Comparison of ENCODE assay signal across 8 cellular contexts in genomic region chrX:154458954-154459829, GRCh38. TPM values are rescaled to one million over a fixed set of nuclear protein-coding genes. Genes with fewer than 3 reads are reported as not detected.
DNase-seq lines count a peak whose midpoint lies in the region; ATAC-seq and TF ChIP-seq lines count a peak whose summit lies in the region.

No MANE protein-coding gene starts in this region.

- H3K4me2 ChIP-seq in Karpas-422 (ENCODE audit: low read depth, low read length, poor library complexity, severe bottlenecking), result peak overlapping the region; percentile 80

- H3K79me2 ChIP-seq in Karpas-422 (ENCODE audit: low read length), result peaks cover 6% of the 10 kb centered on the region; the same call in 1 of the 2 replicates

- peaks cover 23% of the 10 kb centered on the region for H3K36me3 Mint-ChIP-seq in activated T-helper 17 cell treated with anti-CD3 and anti-CD28 coated beads, Interleukin-2, amount 50 U/mL, for 72 hours (ENCODE audit: low read depth)

- H3K27me3 ChIP-seq in Karpas-422 (ENCODE audit: low read length), result no peaks in the 10 kb centered on the region
- no peaks in the 10 kb centered on the region for H3K27me3 ChIP-seq in left ventricle myocardium inferior (ENCODE audit: low read depth)

- H3K4me1 Mint-ChIP-seq in activated T-helper 17 cell treated with anti-CD3 and anti-CD28 coated beads, Interleukin-2, amount 50 U/mL, for 72 hours, result no peaks in the 10 kb centered on the region

- H3K9me2 ChIP-seq in Karpas-422 (replicated peaks; ENCODE audit: insufficient read depth, low read length), result no peaks in the 10 kb centered on the region

- H3K4me3 Mint-ChIP-seq in activated T-helper 17 cell treated with anti-CD3 and anti-CD28 coated beads, Interleukin-2, amount 50 U/mL, for 72 hours, result peak overlapping the region; percentile 74

- intact Hi-C loops in left ventricle myocardium inferior (cut with micrococcal nuclease) (no loop called here), sciatic nerve (cut with DNase I) (no loop called here)

- H3K9ac ChIP-seq in Karpas-422 (ENCODE audit: low read length), result peak overlapping the region; percentile 74

- H3K36me3 ChIP-seq in Karpas-422 (ENCODE audit: insufficient read depth, low read length) (no peaks in the 10 kb centered on the region), left ventricle myocardium inferior (peaks cover 3% of the 10 kb centered on the region)

- peak; percentile 53 for ATAC-seq in activated T-helper 17 cell treated with anti-CD3 and anti-CD28 coated beads, Interleukin-2, amount 50 U/mL, for 72 hours (replicated peaks)
- peak; percentile 39 for ATAC-seq in sciatic nerve
- no peak for ATAC-seq in GM18907 (IDR thresholded peaks at IDR 0.05; ENCODE audit: unreplicated experiment)
- no peak for ATAC-seq in HG02870 (IDR thresholded peaks at IDR 0.05; ENCODE audit: unreplicated experiment)

- DNase-seq in Caki2 (ENCODE audit: low read depth) (peak; percentile 11), Karpas-422 (no peak), left ventricle myocardium inferior (peak; percentile 28), sciatic nerve (ENCODE audit: low spot score) (no peak), HCEC 1CT (no peak)

- H3K27me3 Mint-ChIP-seq in activated T-helper 17 cell treated with anti-CD3 and anti-CD28 coated beads, Interleukin-2, amount 50 U/mL, for 72 hours, result no peaks in the 10 kb centered on the region

- H3K9me3 Mint-ChIP-seq in activated T-helper 17 cell treated with anti-CD3 and anti-CD28 coated beads, Interleukin-2, amount 50 U/mL, for 72 hours, result no peaks in the 10 kb centered on the region

- H3K9me3 ChIP-seq in Karpas-422 (ENCODE audit: low read length) (no peaks in the 10 kb centered on the region), left ventricle myocardium inferior (replicated peaks) (no peaks in the 10 kb centered on the region)

- no peak overlapping the region for H3K27ac ChIP-seq in Karpas-422 (ENCODE audit: low read length)
- peak overlapping the region; percentile 74 for H3K27ac ChIP-seq in left ventricle myocardium inferior (replicated peaks)

- H3K4me1 ChIP-seq in Karpas-422 (ENCODE audit: low read length) (peaks cover 6% of the 10 kb centered on the region), left ventricle myocardium inferior (peaks cover 9% of the 10 kb centered on the region)

- in situ Hi-C loops in Caki2 (cut with HindIII; ENCODE audit: low pct_unique_long_range_greater_than_20kb, low sequenced_read_pairs), result no loop called here

- TF ChIP-seq CTCF in left ventricle myocardium inferior (IDR thresholded peaks at IDR 0.05; ENCODE audit: borderline replicate concordance), result no peak

- H3K27ac Mint-ChIP-seq in activated T-helper 17 cell treated with anti-CD3 and anti-CD28 coated beads, Interleukin-2, amount 50 U/mL, for 72 hours, result peak overlapping the region; percentile 33

- H2AFZ ChIP-seq in Karpas-422 (ENCODE audit: low read length), result no peak overlapping the region

- H3K4me3 ChIP-seq in Karpas-422 (ENCODE audit: low read length) (peak overlapping the region; percentile 81), left ventricle myocardium inferior (peak overlapping the region; percentile 75)

- H4K20me1 ChIP-seq in Karpas-422 (ENCODE audit: insufficient read depth, low read depth, low read length), result no peaks in the 10 kb centered on the region

RNA-seq across cellular contexts. Expression of gene PLXNA3, which starts 1.1 kb away (rescaled TPM):
- total RNA-seq in Caki2 (2014; rRNA removed; shearing (Covaris generic); ENCODE audit: low replicate concordance), result 2.2 and 2.7 TPM in 2 replicates
- total RNA-seq in Karpas-422 (2014; rRNA removed; shearing (Covaris generic); ENCODE audit: low replicate concordance), result 7.2 and 15.8 TPM in 2 replicates
- total RNA-seq in activated T-helper 17 cell treated with anti-CD3 and anti-CD28 coated beads, Interleukin-2, amount 50 U/mL, for 72 hours, result 10 to 100 TPM; 63.2 to 67.8 TPM
- total RNA-seq in left ventricle myocardium inferior (16.6 TPM), sciatic nerve (73.0 TPM)

RNA-seq across cellular contexts. Expression of gene FAM50A, which starts 15.3 kb away (rescaled TPM):
- 62.3 and 77.1 TPM in 2 replicates for total RNA-seq in Caki2 (2014; rRNA removed; shearing (Covaris generic); ENCODE audit: low replicate concordance)
- total RNA-seq in Karpas-422 (2014; rRNA removed; shearing (Covaris generic); ENCODE audit: low replicate concordance), result 18.9 and 49.5 TPM in 2 replicates
- 10 to 100 TPM; 49.3 to 71.4 TPM for total RNA-seq in activated T-helper 17 cell treated with anti-CD3 and anti-CD28 coated beads, Interleukin-2, amount 50 U/mL, for 72 hours
- total RNA-seq in left ventricle myocardium inferior, result 41.1 TPM
- 51.1 TPM for total RNA-seq in sciatic nerve

RNA-seq across cellular contexts. Expression of gene LAGE3, which starts 19.9 kb away (rescaled TPM):
- total RNA-seq in Caki2 (2014; rRNA removed; shearing (Covaris generic); ENCODE audit: low replicate concordance), result 32.3 and 71.1 TPM in 2 replicates
- 51.8 and 73.5 TPM in 2 replicates for total RNA-seq in Karpas-422 (2014; rRNA removed; shearing (Covaris generic); ENCODE audit: low replicate concordance)
- total RNA-seq in activated T-helper 17 cell treated with anti-CD3 and anti-CD28 coated beads, Interleukin-2, amount 50 U/mL, for 72 hours, result 10 to 100 TPM; 37.4 to 47.9 TPM
- 18.0 TPM for total RNA-seq in left ventricle myocardium inferior
- total RNA-seq in sciatic nerve, result 10.6 TPM

RNA-seq across cellular contexts. Expression of gene GDI1, which starts 22.2 kb away (rescaled TPM):
- total RNA-seq in Caki2 (2014; rRNA removed; shearing (Covaris generic); ENCODE audit: low replicate concordance), result 58.6 and 91.2 TPM in 2 replicates
- total RNA-seq in Karpas-422 (2014; rRNA removed; shearing (Covaris generic); ENCODE audit: low replicate concordance), result 52.7 and 88.3 TPM in 2 replicates
- 100 to 1,000 TPM; 120 to 165 TPM for total RNA-seq in activated T-helper 17 cell treated with anti-CD3 and anti-CD28 coated beads, Interleukin-2, amount 50 U/mL, for 72 hours
- total RNA-seq in left ventricle myocardium inferior (79.3 TPM), sciatic nerve (177 TPM)

RNA-seq across cellular contexts. Expression of gene UBL4A, which starts 27.2 kb away (rescaled TPM):
- 109 and 110 TPM in 2 replicates for total RNA-seq in Caki2 (2014; rRNA removed; shearing (Covaris generic); ENCODE audit: low replicate concordance)
- 30.4 and 52.2 TPM in 2 replicates for total RNA-seq in Karpas-422 (2014; rRNA removed; shearing (Covaris generic); ENCODE audit: low replicate concordance)
- 10 to 100 TPM; 37.2 to 53.4 TPM for total RNA-seq in activated T-helper 17 cell treated with anti-CD3 and anti-CD28 coated beads, Interleukin-2, amount 50 U/mL, for 72 hours
- 60.2 TPM for total RNA-seq in left ventricle myocardium inferior
- total RNA-seq in sciatic nerve, result 29.4 TPM

Comparison
In these comparisons a context has a peak if more than half of its experiments do, and no peak if none do; other contexts are left out.
1. DNase-seq: peak in Caki2 (single experiment) and left ventricle myocardium inferior (single experiment); none in Karpas-422 (single experiment), sciatic nerve (single experiment) and HCEC 1CT (single experiment).
2. ATAC-seq: peak in activated T-helper 17 cell treated with anti-CD3 and anti-CD28 coated beads, Interleukin-2, amount 50 U/mL, for 72 hours (single experiment) and sciatic nerve (single experiment); none in GM18907 (single experiment) and HG02870 (single experiment).